Comparison of ENCODE assay signal across 31 cellular contexts in genomic region chr7:3172768-3173280, GRCh38.
"Had no signal": no experiment of that assay in that cellular context is flagged by ENCODE, and none has a peak within 500 bp of the region (broad histone marks: within the 10 kb centered on the region; RNA-seq: fewer than 3 reads in every experiment).

No MANE protein-coding gene starts in this region.

- H3K9me3 Mint-ChIP-seq: activated CD4-positive, alpha-beta memory T cell treated with anti-CD3 and anti-CD28 coated beads, Interleukin-2, amount 10 ng/mL, durations not matched to agents 7 days and 5 days; activated T-cell treated with anti-CD3 and anti-CD28 coated beads, Interleukin-2, amount 50 U/mL, for 24 hours; central memory CD8-positive, alpha-beta T cell; T-helper 2 cell treated with Interferon-gamma antibody and Interleukin-4, amounts not matched to agents 5 μg/mL and 100 μg/mL, for 36 hours had no signal

- H3K36me3 ChIP-seq: brain microvascular endothelial cell, heart left ventricle, WERI-Rb-1 had no signal

- H3K4me3 Mint-ChIP-seq: activated CD4-positive, alpha-beta memory T cell treated with anti-CD3 and anti-CD28 coated beads, Interleukin-2, amount 10 ng/mL, durations not matched to agents 7 days and 5 days; activated naive CD8-positive, alpha-beta T cell; activated T-cell treated with anti-CD3 and anti-CD28 coated beads, Interleukin-2, amount 50 U/mL, for 24 hours; activated T-cell treated with anti-CD3 and anti-CD28 coated beads, Interleukin-2, amount 50 U/mL, for 72 hours; central memory CD8-positive, alpha-beta T cell; dendritic cell treated with granulocyte-macrophage colony-stimulating factor and Interleukin-4, amounts not matched to agents 40 ng/mL and 50 ng/mL, for 4 days; endodermal cell; T-helper 17 cell; T-helper 2 cell treated with Interferon-gamma antibody and Interleukin-4, amounts not matched to agents 5 μg/mL and 100 μg/mL, for 36 hours had no signal

- H3K4me3 ChIP-seq: coronary artery, dorsolateral prefrontal cortex, heart left ventricle had no signal

- H3K4me1 ChIP-seq: heart left ventricle had no signal

- H3K27me3 ChIP-seq: brain microvascular endothelial cell had no signal

- H3K27ac ChIP-seq: brain microvascular endothelial cell, coronary artery, dorsolateral prefrontal cortex, heart left ventricle, WERI-Rb-1 had no signal

- ATAC-seq: activated T-cell treated with anti-CD3 and anti-CD28 coated beads, Interleukin-2, amount 50 U/mL, for 72 hours; esophagus mucosa; heart left ventricle; T-helper 17 cell had no signal

- H3K9me3 ChIP-seq: heart left ventricle had no signal

- H3K27ac Mint-ChIP-seq: activated CD4-positive, alpha-beta memory T cell treated with anti-CD3 and anti-CD28 coated beads, Interleukin-2, amount 10 ng/mL, durations not matched to agents 7 days and 5 days; activated naive CD8-positive, alpha-beta T cell; activated T-cell treated with anti-CD3 and anti-CD28 coated beads, Interleukin-2, amount 50 U/mL, for 24 hours; activated T-cell treated with anti-CD3 and anti-CD28 coated beads, Interleukin-2, amount 50 U/mL, for 72 hours; dendritic cell treated with granulocyte-macrophage colony-stimulating factor and Interleukin-4, amounts not matched to agents 40 ng/mL and 50 ng/mL, for 4 days; endodermal cell; T-helper 17 cell; T-helper 2 cell treated with Interferon-gamma antibody and Interleukin-4, amounts not matched to agents 5 μg/mL and 100 μg/mL, for 36 hours had no signal

- H3K4me1 Mint-ChIP-seq: activated CD4-positive, alpha-beta memory T cell treated with anti-CD3 and anti-CD28 coated beads, Interleukin-2, amount 10 ng/mL, durations not matched to agents 7 days and 5 days; central memory CD8-positive, alpha-beta T cell; T-helper 17 cell had no signal

- DNase-seq: activated CD4-positive, alpha-beta memory T cell treated with anti-CD3 and anti-CD28 coated beads, Interleukin-2, amount 10 ng/mL, durations not matched to agents 7 days and 5 days; activated CD4-positive, alpha-beta T cell treated with anti-CD3 and anti-CD28 coated beads for 1 hour; activated CD4-positive, alpha-beta T cell treated with anti-CD3 and anti-CD28 coated beads for 48 hours; activated CD4-positive, alpha-beta T cell treated with anti-CD3 and anti-CD28 coated beads, Interleukin-2, amount 50 U/mL, for 4 hours; activated CD4-positive, CD25-positive, alpha-beta regulatory T cell; activated CD8-positive, alpha-beta memory T cell treated with anti-CD3 and anti-CD28 coated beads, Interleukin-2, amount 50 U/mL, for 48 hours; activated effector memory CD4-positive, alpha-beta T cell treated with Interleukin-2 at 50 U/mL for 16 hours; activated gamma-delta T cell treated with Interleukin-2 at 50 U/mL for 16 hours; activated naive CD4-positive, alpha-beta T cell treated with anti-CD3 and anti-CD28 coated beads, Interleukin-2, amount 50 U/mL, for 16 hours; activated naive CD4-positive, alpha-beta T cell treated with Interleukin-2 at 50 U/mL for 16 hours; activated T-cell treated with anti-CD3 and anti-CD28 coated beads for 4 hours; activated T-cell treated with anti-CD3 and anti-CD28 coated beads, Interleukin-2, amount 50 U/mL, for 24 hours; activated T-cell treated with anti-CD3 and anti-CD28 coated beads, Interleukin-2, amount 50 U/mL, for 72 hours; amniotic stem cell; anterior cingulate cortex; brain microvascular endothelial cell; dorsolateral prefrontal cortex; effector memory CD4-positive, alpha-beta T cell; endodermal cell; foreskin fibroblast; heart left ventricle; T-helper 1 cell; T-helper 17 cell; T1000; WERI-Rb-1 had no signal

- H3K36me3 Mint-ChIP-seq: activated naive CD8-positive, alpha-beta T cell had no signal
